In the genomic region with DNA sequence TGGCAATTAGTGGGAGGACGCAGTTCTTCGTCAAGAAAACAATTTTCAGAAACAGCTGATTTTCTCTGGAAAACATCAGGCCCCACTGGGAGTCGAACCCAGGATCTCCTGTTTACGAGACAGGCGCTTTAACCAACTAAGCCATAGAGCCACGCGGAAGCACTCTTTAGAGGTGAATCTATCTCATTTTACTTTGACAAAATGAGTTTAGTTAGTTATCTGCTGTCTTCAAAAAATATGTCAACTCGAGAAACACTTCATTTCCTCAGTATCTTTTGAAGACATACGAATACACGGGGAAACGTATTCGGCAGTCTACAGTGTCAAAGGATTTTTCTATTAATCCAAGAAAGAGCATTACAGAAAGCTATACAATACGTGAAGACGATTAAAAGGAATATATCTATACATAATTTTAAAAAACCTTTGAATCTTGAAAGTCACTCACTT, we compare ENCODE assay signal across 8 cellular contexts. TPM values are rescaled to one million over a fixed set of nuclear protein-coding genes. Genes with fewer than 3 reads are reported as not detected.
DNase-seq lines count a peak whose midpoint lies in the region; ATAC-seq and FAIRE-seq lines count a peak whose summit lies in the region.

No MANE protein-coding gene starts in this region.

- H3K14ac ChIP-seq in neuronal stem cell (ENCODE audit: low read length): no peak overlapping the region

- no peak overlapping the region for H3K27ac ChIP-seq in neuronal stem cell (replicated peaks; ENCODE audit: low read length)

- H3K36me3 ChIP-seq in neuronal stem cell (replicated peaks in 1 of 2; ENCODE audit: control insufficient read depth in 2 of 2, insufficient read depth in 2 of 2, low read length in 2 of 2): no peaks in the 10 kb centered on the region

- no peak overlapping the region for H3K9ac ChIP-seq in neuronal stem cell (ENCODE audit: low read depth, low read length, poor library complexity)

- peak overlapping the region; percentile 95 for H2AFZ ChIP-seq in neuronal stem cell (ENCODE audit: low read length)

- no peak overlapping the region for H2BK12ac ChIP-seq in neuronal stem cell (ENCODE audit: low read length)

- ATAC-seq in GM18520 (IDR thresholded peaks at IDR 0.05; ENCODE audit: unreplicated experiment): no peak

- WGBS in neuronal stem cell (ENCODE audit: extremely low coverage in 2 of 2, insufficient read length in 2 of 2, insufficient replicate concordance in 1 of 2), 2 donors: no CpG with 5 or more reads among the region's 14 CpGs

- no peak overlapping the region for H3K4ac ChIP-seq in neuronal stem cell (ENCODE audit: low read length)

- no peak overlapping the region for H2AK5ac ChIP-seq in neuronal stem cell (ENCODE audit: low read depth, low read length)

- H3K4me1 ChIP-seq in neuronal stem cell (ENCODE audit: control insufficient read depth in 2 of 2, insufficient read depth in 1 of 2, low read depth in 1 of 2, low read length in 2 of 2): peaks cover 0 to 2% of the 10 kb centered on the region in 2 donors

- H3K18ac ChIP-seq in neuronal stem cell (ENCODE audit: low read length): no peak overlapping the region

- H3K27me3 ChIP-seq in neuronal stem cell (ENCODE audit: control insufficient read depth in 3 of 3, insufficient read depth in 3 of 3, low read depth in 1 of 3, low read length in 3 of 3): peaks cover 0 to 12% (median 0%) of the 10 kb centered on the region in 3 experiments

- no peak overlapping the region for H3K4me2 ChIP-seq in neuronal stem cell (ENCODE audit: insufficient read depth, low read length, poor library complexity, severe bottlenecking)

- no peak overlapping the region for H4K91ac ChIP-seq in neuronal stem cell (ENCODE audit: low read depth, low read length, poor library complexity)

- no peaks in the 10 kb centered on the region for H3K9me3 ChIP-seq in neuronal stem cell (replicated peaks in 1 of 2; ENCODE audit: control insufficient read depth in 2 of 2, insufficient read depth in 1 of 2, low read depth in 1 of 2, low read length in 2 of 2)

- no peak overlapping the region for H3K23ac ChIP-seq in neuronal stem cell (ENCODE audit: low read depth, low read length, poor library complexity)

- FAIRE-seq in GM19239 (lab: Jason Lieb, UNC) (peak; percentile 85), RCC 7860 (lab: Jason Lieb, UNC) (no peak)

- no peak overlapping the region for H2BK15ac ChIP-seq in neuronal stem cell (ENCODE audit: low read length)

- H4K8ac ChIP-seq in neuronal stem cell (ENCODE audit: low read depth, low read length): no peak overlapping the region

- H2BK120ac ChIP-seq in neuronal stem cell (ENCODE audit: low read depth, low read length): no peak overlapping the region

- peak overlapping the region; percentile 58 to 72 for H3K4me3 ChIP-seq in neuronal stem cell (ENCODE audit: low read length in 2 of 2)

- no peak overlapping the region for H2BK5ac ChIP-seq in neuronal stem cell (ENCODE audit: low read length)

- DNase-seq in A172 (ENCODE audit: low spot score): peak; percentile 83
- DNase-seq in GM19239 (ENCODE audit: insufficient read length, low spot score): no peak
- DNase-seq in RCC 7860 (ENCODE audit: low spot score): peak; percentile 64
- peak; percentile 71 for DNase-seq in dermis blood vessel endothelial cell
- peak; percentile 57 for DNase-seq in neuronal stem cell (ENCODE audit: low spot score)
- DNase-seq in DMS153 treated with DMSO at 0.1 percent for 48 hours (lab: John Stamatoyannopoulos, UW; ENCODE audit: unreplicated experiment): no peak
- no peak for DNase-seq in NAMALWA (ENCODE audit: low spot score)

- H3K79me1 ChIP-seq in neuronal stem cell (ENCODE audit: low read depth, low read length): no peaks in the 10 kb centered on the region

RNA-seq across cellular contexts. Expression of a gene that starts 26.7 kb away (rescaled TPM):
- not detected in 2 replicates for total RNA-seq in A172 (2014; rRNA removed; shearing (Covaris generic))
- total RNA-seq in dermis blood vessel endothelial cell: not detected in 2 replicates
- polyA plus RNA-seq in neuronal stem cell (2013, experiment 1 of 2): not detected
- not detected for polyA plus RNA-seq in neuronal stem cell (2013, experiment 2 of 2)

RNA-seq across cellular contexts. Expression of a gene that starts 36.7 kb away (rescaled TPM):
- total RNA-seq in A172 (2014; rRNA removed; shearing (Covaris generic)): not detected in 2 replicates
- total RNA-seq in dermis blood vessel endothelial cell: not detected in 2 replicates
- polyA plus RNA-seq in neuronal stem cell (2013, experiment 1 of 2): not detected
- polyA plus RNA-seq in neuronal stem cell (2013, experiment 2 of 2): not detected

RNA-seq across cellular contexts. Expression of a gene that starts 45.6 kb away (rescaled TPM):
- 1.0 and 3.2 TPM in 2 replicates for total RNA-seq in A172 (2014; rRNA removed; shearing (Covaris generic))
- 0.51 and 0.74 TPM in 2 replicates for total RNA-seq in dermis blood vessel endothelial cell
- polyA plus RNA-seq in neuronal stem cell (2013, experiment 1 of 2): 4.9 TPM
- polyA plus RNA-seq in neuronal stem cell (2013, experiment 2 of 2): 3.7 TPM

Comparison
In these comparisons a context has a peak if more than half of its experiments do, and no peak if none do; other contexts are left out.
1. DNase-seq: peak in A172 (single experiment), RCC 7860 (single experiment), dermis blood vessel endothelial cell (single experiment) and neuronal stem cell (single experiment); none in GM19239 (single experiment), DMS153 treated with DMSO at 0.1 percent for 48 hours (single experiment) and NAMALWA (single experiment).